In the genomic region with DNA sequence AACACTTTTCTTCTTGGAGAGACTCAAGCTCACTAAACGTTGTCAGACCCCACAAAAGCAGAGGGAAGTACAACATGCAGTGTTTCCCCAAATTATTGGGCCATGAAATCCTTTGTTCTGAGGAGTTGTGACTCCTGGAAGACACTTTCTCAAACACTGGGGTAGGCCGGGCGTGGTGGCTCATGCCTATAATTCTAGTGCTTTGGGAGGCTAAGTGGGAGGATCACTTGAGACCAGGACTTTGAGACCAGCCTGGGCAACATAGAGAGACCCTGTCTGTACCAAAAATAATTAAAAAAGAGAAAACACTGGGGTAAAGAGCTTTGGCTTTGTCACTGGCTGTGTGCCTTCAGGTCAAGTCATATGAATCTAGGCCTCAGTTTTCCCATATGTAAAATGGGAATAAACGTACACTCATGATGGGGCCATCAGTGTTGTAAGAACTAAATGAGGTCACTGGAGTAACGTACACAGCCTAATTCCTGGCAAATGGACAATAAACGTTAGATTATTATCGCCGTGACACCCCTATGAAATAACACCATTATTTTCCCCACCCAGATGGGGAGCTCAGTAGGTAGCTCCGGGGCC, we compare ENCODE assay signal across 8 cellular contexts.
DNase-seq lines count a peak whose midpoint lies in the region; ATAC-seq and TF ChIP-seq lines count a peak whose summit lies in the region.

No MANE protein-coding gene starts in this region.

- H3K79me2 ChIP-seq in OCI-LY3 (ENCODE audit: low read length), result no peaks in the 10 kb centered on the region

- POLR2A ChIA-PET in CD4-positive, alpha-beta memory T cell (lab: Charles Lee; ENCODE audit: partially characterized antibody), result interaction anchor here (0.6 kb wide), 1 partner anchor 1090 kb away, joined by 5 read pairs; no protein-coding TSS in a partner anchor

- peak overlapping the region; percentile 79 for H3K4me2 ChIP-seq in OCI-LY3 (ENCODE audit: low read length)

- H3K27me3 ChIP-seq in CD4-positive, alpha-beta memory T cell (ENCODE audit: insufficient read depth, low read length), result no peaks in the 10 kb centered on the region
- H3K27me3 ChIP-seq in OCI-LY3 (ENCODE audit: low read depth, low read length) (no peaks in the 10 kb centered on the region), endodermal cell (ENCODE audit: control insufficient read depth, insufficient read depth, low read length, poor library complexity, severe bottlenecking) (no peaks in the 10 kb centered on the region)

- no peak overlapping the region for H3K4me3 ChIP-seq in CD4-positive, alpha-beta memory T cell (ENCODE audit: low read length in 2 of 2)
- H3K4me3 ChIP-seq in OCI-LY3 (ENCODE audit: low read length) (peak overlapping the region; percentile 72), endodermal cell (ENCODE audit: low read length) (peak overlapping the region; percentile 80)

- CTCF ChIA-PET in CD4-positive, alpha-beta memory T cell (lab: Charles Lee; ENCODE audit: partially characterized antibody), result interaction anchor here (0.8 to 7.4 kb wide), 25 partner anchors 9 to 1704 kb away, joined by 3 to 178 read pairs (median 5); partner anchors contain the start of genes OR51D1, OR52M1 and STIM1

- H3K36me3 ChIP-seq in CD4-positive, alpha-beta memory T cell (ENCODE audit: insufficient read depth, low read length), result no peaks in the 10 kb centered on the region
- H3K36me3 ChIP-seq in OCI-LY3 (replicated peaks; ENCODE audit: low read depth, low read length), result no peaks in the 10 kb centered on the region
- H3K36me3 ChIP-seq in endodermal cell (ENCODE audit: control insufficient read depth, insufficient read depth, low read length), result no peaks in the 10 kb centered on the region

- H3K27ac Mint-ChIP-seq in CD4-positive, alpha-beta memory T cell, result no peak overlapping the region
- no peak overlapping the region for H3K27ac Mint-ChIP-seq in endodermal cell
- no peak overlapping the region for H3K27ac Mint-ChIP-seq in osteocyte (ENCODE audit: unreplicated experiment)

- no peak overlapping the region for H3K9ac ChIP-seq in OCI-LY3 (ENCODE audit: low read length)
- no peak overlapping the region for H3K9ac ChIP-seq in endodermal cell (ENCODE audit: extremely low read depth, low read length, poor library complexity, severe bottlenecking)

- no peak overlapping the region for H2AFZ ChIP-seq in OCI-LY3 (ENCODE audit: low read depth, low read length)

- intact Hi-C loops in CD4-positive, alpha-beta memory T cell (cut with micrococcal nuclease), result loop anchor here (1.0 to 2.0 kb wide), 3 partner anchors 353 to 1704 kb away; partner anchors contain the start of gene OR51D1

- no peaks in the 10 kb centered on the region for H3K4me1 ChIP-seq in CD4-positive, alpha-beta memory T cell (ENCODE audit: insufficient read depth, low read length)
- H3K4me1 ChIP-seq in OCI-LY3 (ENCODE audit: low read length) (0 out of 2 replicates have a peak, but pooled peaks cover 4% of the 10 kb centered on the region), endodermal cell (ENCODE audit: control insufficient read depth, insufficient read depth, low read length) (no peaks in the 10 kb centered on the region)

- no peak overlapping the region for H3K27ac ChIP-seq in CD4-positive, alpha-beta memory T cell (ENCODE audit: low read depth, low read length)
- no peak overlapping the region for H3K27ac ChIP-seq in OCI-LY3 (ENCODE audit: low read length)
- no peak overlapping the region for H3K27ac ChIP-seq in endodermal cell (ENCODE audit: low read depth, low read length)

- no peaks in the 10 kb centered on the region for H3K9me3 Mint-ChIP-seq in CD4-positive, alpha-beta memory T cell
- no peaks in the 10 kb centered on the region for H3K9me3 Mint-ChIP-seq in endodermal cell
- no peaks in the 10 kb centered on the region for H3K9me3 Mint-ChIP-seq in osteocyte (ENCODE audit: unreplicated experiment)

- no peaks in the 10 kb centered on the region for H3K9me3 ChIP-seq in CD4-positive, alpha-beta memory T cell (ENCODE audit: control insufficient read depth in 1 of 2, low read length in 2 of 2)
- H3K9me3 ChIP-seq in OCI-LY3 (ENCODE audit: insufficient read depth, low read length), result no peaks in the 10 kb centered on the region
- H3K9me3 ChIP-seq in endodermal cell (ENCODE audit: control insufficient read depth, low read length), result no peaks in the 10 kb centered on the region

- no peaks in the 10 kb centered on the region for H4K20me1 ChIP-seq in OCI-LY3 (ENCODE audit: insufficient read depth, low read length)

- peak overlapping the region; percentile 72 to 83 (median 80) for H3K4me3 Mint-ChIP-seq in CD4-positive, alpha-beta memory T cell
- H3K4me3 Mint-ChIP-seq in endodermal cell, result peak overlapping the region; percentile 65
- H3K4me3 Mint-ChIP-seq in osteocyte (ENCODE audit: unreplicated experiment), result peak overlapping the region; percentile 77

- TF ChIP-seq POLR2A in GM18505 (IDR thresholded peaks at IDR 0.05; ENCODE audit: borderline replicate concordance, extremely low read depth, insufficient read depth, insufficient read length), result no peak

- H3K36me3 Mint-ChIP-seq in CD4-positive, alpha-beta memory T cell, result no peaks in the 10 kb centered on the region
- H3K36me3 Mint-ChIP-seq in endodermal cell (ENCODE audit: low read depth) (no peaks in the 10 kb centered on the region), osteocyte (ENCODE audit: unreplicated experiment) (no peaks in the 10 kb centered on the region)

- peaks cover 0 to 3% of the 10 kb centered on the region in 2 donors for H3K27me3 Mint-ChIP-seq in CD4-positive, alpha-beta memory T cell
- peaks cover 11% of the 10 kb centered on the region for H3K27me3 Mint-ChIP-seq in endodermal cell (ENCODE audit: insufficient read depth)
- peaks cover 3% of the 10 kb centered on the region for H3K27me3 Mint-ChIP-seq in osteocyte (ENCODE audit: unreplicated experiment)

- 53 to 66% methylated on average over 7 to 9 of the region's 9 CpGs for WGBS in endodermal cell (ENCODE audit: insufficient coverage in 1 of 2, insufficient read length in 1 of 2), 2 experiments

- ATAC-seq in GM21515 (IDR thresholded peaks at IDR 0.05; ENCODE audit: unreplicated experiment), result no peak
- ATAC-seq in HG02970 (IDR thresholded peaks at IDR 0.05; ENCODE audit: low FRiP score, unreplicated experiment), result no peak
- no peak for ATAC-seq in GM18505 (IDR thresholded peaks at IDR 0.05; ENCODE audit: unreplicated experiment)

- peaks cover 0 to 3% (median under 1%) of the 10 kb centered on the region in 4 donors for H3K4me1 Mint-ChIP-seq in CD4-positive, alpha-beta memory T cell
- H3K4me1 Mint-ChIP-seq in endodermal cell (peaks cover 15% of the 10 kb centered on the region), osteocyte (ENCODE audit: unreplicated experiment) (peaks cover 4% of the 10 kb centered on the region)

- TF ChIP-seq CTCF in OCI-LY3 (IDR thresholded peaks at IDR 0.05; ENCODE audit: low read depth, low read length) (no peak), endodermal cell (conservative IDR thresholded peaks at IDR 0.05) (no peak), osteocyte (IDR thresholded peaks at IDR 0.05) (no peak)

- DNase-seq in CD4-positive, alpha-beta memory T cell, result no peak
- DNase-seq in endodermal cell, result no peak
- DNase-seq in osteocyte (ENCODE audit: extremely low spot score, unreplicated experiment), result no peak
- DNase-seq in AG08396 (ENCODE audit: low spot score), result no peak

Comparison
In these comparisons a context has a peak if more than half of its experiments do, and no peak if none do; other contexts are left out.
1. H3K4me3 ChIP-seq: peak in OCI-LY3 (single experiment) and endodermal cell (single experiment); none in CD4-positive, alpha-beta memory T cell (0 of 2).
2. Peak in every context shown above with its lines, with median percentiles within 50 percentile points of each other: H3K4me3 Mint-ChIP-seq.